ENCODE assay signal across 2 cellular contexts in the genomic region with DNA sequence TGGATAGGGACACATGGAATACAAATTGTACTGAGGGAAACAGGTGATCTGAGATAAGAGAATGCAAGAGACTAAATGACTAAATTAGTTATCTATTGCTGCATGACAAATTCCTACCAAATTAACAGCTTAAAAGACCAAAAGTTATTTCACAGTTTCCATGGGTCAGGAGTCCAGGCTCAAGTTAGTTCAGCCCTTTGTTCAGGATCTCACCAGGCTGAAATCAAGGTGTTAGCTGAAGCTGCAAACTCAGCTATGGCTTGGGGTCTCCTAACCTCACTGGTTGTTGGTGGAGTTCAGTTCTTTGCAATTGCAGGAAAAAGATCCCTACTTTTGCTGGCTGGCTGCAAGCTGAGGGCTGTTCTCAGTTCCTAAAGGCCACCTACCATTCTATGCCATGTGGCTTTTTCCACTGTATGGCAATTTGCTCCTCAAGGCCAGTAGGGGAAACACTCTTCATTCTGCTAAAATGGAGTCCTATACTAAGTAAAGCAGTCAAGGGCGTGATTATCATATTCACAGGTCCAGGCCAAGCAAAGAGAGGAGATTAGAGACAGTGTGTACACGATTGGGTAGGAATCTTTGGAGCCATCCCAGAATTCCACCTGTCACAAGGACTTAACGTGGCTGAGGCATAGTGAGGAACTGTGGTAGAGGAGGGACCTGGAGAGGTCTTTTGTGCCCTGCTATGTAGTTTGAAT.
TF ChIP-seq lines count a peak whose summit lies in the region.

No MANE protein-coding gene starts in this region.

TF ChIP-seq in WTC11, 78 proteins besides CTCF, POLR2A, EP300 and RAD21:
- TF ChIP-seq AFF4 (CRISPR knock-in tag; IDR thresholded peaks at IDR 0.05; ENCODE audit: borderline replicate concordance) (no peak), ZNF416 (CRISPR knock-in tag; IDR thresholded peaks at IDR 0.05) (no peak), HMGA2 (CRISPR knock-in tag; IDR thresholded peaks at IDR 0.05) (no peak), NFE2L1 (CRISPR knock-in tag; IDR thresholded peaks at IDR 0.05) (no peak), ZBTB21 (CRISPR knock-in tag; IDR thresholded peaks at IDR 0.05; ENCODE audit: borderline replicate concordance) (no peak), PREB (CRISPR knock-in tag; IDR thresholded peaks at IDR 0.05; ENCODE audit: borderline replicate concordance) (no peak), SOX15 (CRISPR knock-in tag; IDR thresholded peaks at IDR 0.05) (no peak), FOXP1 (CRISPR knock-in tag; IDR thresholded peaks at IDR 0.05; ENCODE audit: borderline replicate concordance) (no peak), ATF1 (CRISPR knock-in tag; IDR thresholded peaks at IDR 0.05) (no peak), PRRX2 (CRISPR knock-in tag; IDR thresholded peaks at IDR 0.05) (no peak)
- TF ChIP-seq, protein P1, sequence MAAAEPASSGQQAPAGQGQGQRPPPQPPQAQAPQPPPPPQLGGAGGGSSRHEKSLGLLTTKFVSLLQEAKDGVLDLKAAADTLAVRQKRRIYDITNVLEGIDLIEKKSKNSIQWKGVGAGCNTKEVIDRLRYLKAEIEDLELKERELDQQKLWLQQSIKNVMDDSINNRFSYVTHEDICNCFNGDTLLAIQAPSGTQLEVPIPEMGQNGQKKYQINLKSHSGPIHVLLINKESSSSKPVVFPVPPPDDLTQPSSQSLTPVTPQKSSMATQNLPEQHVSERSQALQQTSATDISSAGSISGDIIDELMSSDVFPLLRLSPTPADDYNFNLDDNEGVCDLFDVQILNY (CRISPR knock-in tag; IDR thresholded peaks at IDR 0.05), result no peak
- TF ChIP-seq, protein P2, sequence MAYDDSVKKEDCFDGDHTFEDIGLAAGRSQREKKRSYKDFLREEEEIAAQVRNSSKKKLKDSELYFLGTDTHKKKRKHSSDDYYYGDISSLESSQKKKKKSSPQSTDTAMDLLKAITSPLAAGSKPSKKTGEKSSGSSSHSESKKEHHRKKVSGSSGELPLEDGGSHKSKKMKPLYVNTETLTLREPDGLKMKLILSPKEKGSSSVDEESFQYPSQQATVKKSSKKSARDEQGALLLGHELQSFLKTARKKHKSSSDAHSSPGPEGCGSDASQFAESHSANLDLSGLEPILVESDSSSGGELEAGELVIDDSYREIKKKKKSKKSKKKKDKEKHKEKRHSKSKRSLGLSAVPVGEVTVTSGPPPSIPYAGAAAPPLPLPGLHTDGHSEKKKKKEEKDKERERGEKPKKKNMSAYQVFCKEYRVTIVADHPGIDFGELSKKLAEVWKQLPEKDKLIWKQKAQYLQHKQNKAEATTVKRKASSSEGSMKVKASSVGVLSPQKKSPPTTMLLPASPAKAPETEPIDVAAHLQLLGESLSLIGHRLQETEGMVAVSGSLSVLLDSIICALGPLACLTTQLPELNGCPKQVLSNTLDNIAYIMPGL (CRISPR knock-in tag; IDR thresholded peaks at IDR 0.05), result no peak
- TF ChIP-seq, protein P3, sequence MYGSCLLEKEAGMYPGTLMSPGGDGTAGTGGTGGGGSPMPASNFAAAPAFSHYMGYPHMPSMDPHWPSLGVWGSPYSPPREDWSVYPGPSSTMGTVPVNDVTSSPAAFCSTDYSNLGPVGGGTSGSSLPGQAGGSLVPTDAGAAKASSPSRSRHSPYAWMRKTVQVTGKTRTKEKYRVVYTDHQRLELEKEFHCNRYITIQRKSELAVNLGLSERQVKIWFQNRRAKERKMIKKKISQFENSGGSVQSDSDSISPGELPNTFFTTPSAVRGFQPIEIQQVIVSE (CRISPR knock-in tag; IDR thresholded peaks at IDR 0.05; ENCODE audit: borderline replicate concordance), result no peak
TF ChIP-seq in WTC11: peak in this region for 0.

TF ChIP-seq in HepG2, 621 proteins besides CTCF, POLR2A, EP300 and RAD21:
- TF ChIP-seq ZNF644 (CRISPR knock-in tag; IDR thresholded peaks at IDR 0.05; ENCODE audit: low read depth) (peak; percentile 28; the same call in 1 of the 2 replicates), ZFP41 (CRISPR knock-in tag; IDR thresholded peaks at IDR 0.05; ENCODE audit: borderline replicate concordance) (no peak), ATF2 (CRISPR knock-in tag; IDR thresholded peaks at IDR 0.05) (no peak), BRD4 (CRISPR knock-in tag; IDR thresholded peaks at IDR 0.05) (no peak), HDAC2 (CRISPR knock-in tag; IDR thresholded peaks at IDR 0.05) (no peak), ZMYM4 (CRISPR knock-in tag; IDR thresholded peaks at IDR 0.05) (0 out of 2 replicates have a peak, but pooled peaks have one; percentile 11), ZKSCAN8 (CRISPR knock-in tag; IDR thresholded peaks at IDR 0.05; ENCODE audit: borderline replicate concordance) (no peak)
TF ChIP-seq in HepG2: peak in this region for 2.
